19 cellular contexts compared by ENCODE assay signal in the genomic region with DNA sequence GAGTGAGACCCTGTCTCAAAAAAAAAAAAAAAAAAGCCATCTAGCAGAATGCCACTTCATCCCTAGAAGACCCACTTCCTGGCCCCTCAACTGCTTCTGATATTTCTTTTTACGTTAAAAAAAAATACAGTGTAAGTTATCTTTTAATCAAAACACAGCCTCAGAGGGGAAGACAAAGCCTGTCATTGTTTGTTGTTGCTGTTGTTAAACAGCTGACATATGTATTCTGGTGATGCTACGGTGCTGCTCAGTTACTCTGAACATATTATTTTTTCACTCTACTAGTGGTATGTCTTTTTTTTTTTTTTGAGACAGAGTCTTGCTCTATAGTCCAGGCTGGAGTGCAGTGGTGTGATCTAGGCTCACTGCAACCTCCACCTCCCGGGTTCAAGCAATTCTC.
"Had no signal": no experiment of that assay in that cellular context is flagged by ENCODE, and none has a peak within 500 bp of the region (broad histone marks: within the 10 kb centered on the region; RNA-seq: fewer than 3 reads in every experiment).

No MANE protein-coding gene starts in this region.

- H3K9me3 ChIP-seq: esophagus squamous epithelium, right atrium auricular region, sigmoid colon, tibial nerve, upper lobe of right lung, vagina had no signal

- DNase-seq: cortex of kidney; effector memory CD4-positive, alpha-beta T cell; esophagus squamous epithelium; foreskin fibroblast; head of caudate nucleus; left colon; left ventricle myocardium superior; mesendoderm; naive thymus-derived CD4-positive, alpha-beta T cell; nephron progenitor cell; sigmoid colon; stimulated activated CD4-positive, alpha-beta T cell treated with anti-CD3 and anti-CD28 coated beads, Interleukin-2, amount 100 ng/mL, for 24 hours; stimulated activated naive CD4-positive, alpha-beta T cell treated with Interleukin-2 at 50 U/mL for 16 hours; upper lobe of right lung had no signal

- ATAC-seq: left colon; left ventricle myocardium superior; naive thymus-derived CD4-positive, alpha-beta T cell; upper lobe of right lung had no signal

- H3K27ac ChIP-seq: esophagus squamous epithelium, right atrium auricular region, sigmoid colon, upper lobe of right lung, vagina had no signal

- H3K27me3 Mint-ChIP-seq: naive thymus-derived CD4-positive, alpha-beta T cell had no signal

- H3K4me3 ChIP-seq: esophagus squamous epithelium, lung, right atrium auricular region, sigmoid colon, skin epidermis, tibial nerve, upper lobe of right lung, vagina had no signal

- H3K27ac Mint-ChIP-seq: naive thymus-derived CD4-positive, alpha-beta T cell; nephron progenitor cell had no signal

- H3K9me3 Mint-ChIP-seq: naive thymus-derived CD4-positive, alpha-beta T cell; nephron progenitor cell had no signal

- H3K27me3 ChIP-seq: esophagus squamous epithelium, right atrium auricular region, sigmoid colon, tibial nerve, upper lobe of right lung, vagina had no signal

- H3K4me1 ChIP-seq: vagina had no signal

- H3K4me3 Mint-ChIP-seq: naive thymus-derived CD4-positive, alpha-beta T cell; nephron progenitor cell had no signal

- H3K36me3 ChIP-seq: esophagus squamous epithelium, right atrium auricular region, tibial nerve, vagina had no signal
